12 cellular contexts compared by ENCODE assay signal in the genomic region with DNA sequence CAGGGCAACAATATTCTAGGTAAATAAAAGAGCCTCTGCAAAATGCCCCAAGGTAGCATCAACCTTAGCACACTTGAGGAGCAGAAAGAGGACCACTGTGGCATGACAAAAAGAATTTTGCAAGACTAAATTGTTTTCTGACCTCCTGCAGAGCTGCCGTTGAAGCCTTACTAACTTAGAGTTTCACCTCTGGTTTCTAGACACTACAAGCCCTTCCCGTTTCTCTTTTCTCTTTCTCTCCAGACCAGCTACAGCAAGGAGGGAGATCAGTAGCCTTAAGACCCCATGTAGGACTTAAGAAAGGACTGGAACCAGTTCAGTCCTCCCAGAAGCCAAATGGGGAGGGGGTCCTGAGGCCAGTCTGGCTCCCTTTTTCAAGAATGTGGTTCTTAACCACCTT.
DNase-seq lines count a peak whose midpoint lies in the region; ATAC-seq lines count a peak whose summit lies in the region.
"Had no signal": no experiment of that assay in that cellular context is flagged by ENCODE, and none has a peak within 500 bp of the region (broad histone marks: within the 10 kb centered on the region; RNA-seq: fewer than 3 reads in every experiment).

No MANE protein-coding gene starts in this region.

- peaks cover 0 to 2% of the 10 kb centered on the region in 2 donors for H3K27me3 Mint-ChIP-seq in T-cell
- peaks cover 6 to 14% of the 10 kb centered on the region in 2 donors for H3K27me3 Mint-ChIP-seq in natural killer cell treated with Interleukin-12 subunit alpha and Interleukin-12 subunit beta and Interleukin-15 and Interleukin-18, amount 100 ng/mL, for 72 hours

- peak overlapping the region; percentile 52 to 94 for H3K27ac Mint-ChIP-seq in T-cell
- H3K27ac Mint-ChIP-seq in natural killer cell treated with Interleukin-12 subunit alpha and Interleukin-12 subunit beta and Interleukin-15 and Interleukin-18, amount 100 ng/mL, for 72 hours, result peak overlapping the region; percentile 91 to 94

- no peaks in the 10 kb centered on the region for H3K36me3 Mint-ChIP-seq in T-cell
- no peaks in the 10 kb centered on the region for H3K36me3 Mint-ChIP-seq in natural killer cell treated with Interleukin-12 subunit alpha and Interleukin-12 subunit beta and Interleukin-15 and Interleukin-18, amount 100 ng/mL, for 72 hours

- DNase-seq in T-cell (no peak), hypothalamus (lab: John Stamatoyannopoulos, UW) (no peak)
- DNase-seq in natural killer cell treated with Interleukin-12 subunit alpha and Interleukin-12 subunit beta and Interleukin-15 and Interleukin-18, amount 100 ng/mL, for 72 hours (ENCODE audit: low spot score), result no peak
- DNase-seq: body of pancreas, DMS79, NCI-H1092 treated with DMSO at 0.1 percent for 48 hours, NCI-H526 treated with DMSO at 0.1 percent for 48 hours, small intestine had no signal

- H3K4me3 Mint-ChIP-seq in T-cell, result peak overlapping the region in 2 of 3 donors; percentile 28 to 72
- H3K4me3 Mint-ChIP-seq in natural killer cell treated with Interleukin-12 subunit alpha and Interleukin-12 subunit beta and Interleukin-15 and Interleukin-18, amount 100 ng/mL, for 72 hours, result peak overlapping the region; percentile 36

- POLR2A ChIA-PET in T-cell (lab: Charles Lee), result no interaction called here

- no peaks in the 10 kb centered on the region for H3K9me3 Mint-ChIP-seq in T-cell
- H3K9me3 Mint-ChIP-seq in natural killer cell treated with Interleukin-12 subunit alpha and Interleukin-12 subunit beta and Interleukin-15 and Interleukin-18, amount 100 ng/mL, for 72 hours, result no peaks in the 10 kb centered on the region

- CTCF ChIA-PET in T-cell (lab: Charles Lee), result no interaction called here

- ATAC-seq in GM18909 (IDR thresholded peaks at IDR 0.05; ENCODE audit: poor library complexity, unreplicated experiment) (peak; percentile 44), HG02885 (IDR thresholded peaks at IDR 0.05; ENCODE audit: poor library complexity, unreplicated experiment) (peak; percentile 40), T-cell (replicated peaks in 1 of 4) (no peak), GM19463 (IDR thresholded peaks at IDR 0.05; ENCODE audit: unreplicated experiment) (no peak), HG02840 (IDR thresholded peaks at IDR 0.05; ENCODE audit: low FRiP score, unreplicated experiment) (no peak)
- no peak for ATAC-seq in natural killer cell treated with Interleukin-12 subunit alpha and Interleukin-12 subunit beta and Interleukin-15 and Interleukin-18, amount 100 ng/mL, for 72 hours
- ATAC-seq: body of pancreas had no signal

- peaks cover 12 to 15% (median 14%) of the 10 kb centered on the region in 3 donors for H3K4me1 Mint-ChIP-seq in T-cell
- H3K4me1 Mint-ChIP-seq in natural killer cell treated with Interleukin-12 subunit alpha and Interleukin-12 subunit beta and Interleukin-15 and Interleukin-18, amount 100 ng/mL, for 72 hours (ENCODE audit: low read depth in 2 of 2), result peaks cover 21 to 24% of the 10 kb centered on the region in 2 donors

Comparison
In these comparisons a context has a peak if more than half of its experiments do, and no peak if none do; other contexts are left out.
1. ATAC-seq: peak in GM18909 (single experiment) and HG02885 (single experiment); none in T-cell (0 of 4), natural killer cell treated with Interleukin-12 subunit alpha and Interleukin-12 subunit beta and Interleukin-15 and Interleukin-18, amount 100 ng/mL, for 72 hours (0 of 2), GM19463 (single experiment) and HG02840 (single experiment).